Comparison of ENCODE assay signal across 20 cellular contexts in the genomic region with DNA sequence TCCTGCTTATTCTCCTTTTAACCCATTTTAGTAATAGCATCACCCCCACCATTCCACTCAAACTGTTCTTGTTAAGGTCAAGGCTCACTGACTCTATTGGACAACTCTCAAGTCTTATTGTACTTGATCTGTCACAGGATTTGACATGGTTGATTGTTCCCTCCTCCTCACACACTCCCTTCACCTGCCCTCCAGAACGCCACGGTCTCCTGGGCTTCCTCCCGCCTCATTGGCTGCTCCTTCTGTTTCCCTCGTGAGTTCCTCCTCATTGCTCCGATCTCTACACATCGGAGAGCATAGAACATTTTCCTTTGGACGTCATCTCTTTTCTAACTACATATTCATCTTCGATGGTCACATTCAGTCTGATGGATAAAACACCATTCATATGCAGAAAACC. TPM values are rescaled to one million over a fixed set of nuclear protein-coding genes. Genes with fewer than 3 reads are reported as not detected.
DNase-seq lines count a peak whose midpoint lies in the region; ATAC-seq and TF ChIP-seq lines count a peak whose summit lies in the region.
"Had no signal": no experiment of that assay in that cellular context is flagged by ENCODE, and none has a peak within 500 bp of the region (broad histone marks: within the 10 kb centered on the region; RNA-seq: fewer than 3 reads in every experiment).

No MANE protein-coding gene starts in this region.

- no peak overlapping the region for H2BK120ac ChIP-seq in IMR-90 (ENCODE audit: low read depth, low read length)

- CTCF ChIA-PET in IMR-90 (lab: Yijun Ruan, JAX) = interaction anchor here (1.2 kb wide), 1 partner anchor 427 kb away, joined by 5 read pairs; no protein-coding TSS in a partner anchor
- CTCF ChIA-PET in SK-N-SH (lab: Yijun Ruan, JAX) = interaction anchor here (0.7 to 4.2 kb wide), 13 partner anchors 10 to 1346 kb away, joined by 3 to 51 read pairs (median 4); no protein-coding TSS in a partner anchor

- H3K27ac ChIP-seq in C4-2B (peak overlapping the region; percentile 32; the same call in 1 of the 2 replicates), IMR-90 (ENCODE audit: insufficient read depth, low read length) (no peak overlapping the region), parathyroid adenoma (no peak overlapping the region), SK-N-SH (ENCODE audit: low read depth in 2 of 2, low read length in 1 of 2) (no peak overlapping the region)
- H3K27ac ChIP-seq: GM23248 had no signal

- H2BK15ac ChIP-seq in IMR-90 (ENCODE audit: low read depth, low read length) = no peak overlapping the region

- H2AK5ac ChIP-seq in IMR-90 (ENCODE audit: low read depth, low read length) = peak overlapping the region; percentile 24; the same call in 1 of the 2 replicates

- no peaks in the 10 kb centered on the region for H3K79me2 ChIP-seq in parathyroid adenoma
- H3K79me2 ChIP-seq in SK-N-SH (ENCODE audit: insufficient read depth) = no peaks in the 10 kb centered on the region

- no peaks in the 10 kb centered on the region for H3K79me1 ChIP-seq in IMR-90 (ENCODE audit: low read depth in 1 of 2, low read length in 2 of 2)

- no peaks in the 10 kb centered on the region for H3K36me3 ChIP-seq in IMR-90 (ENCODE audit: control insufficient read depth, insufficient read depth, low read length)
- no peaks in the 10 kb centered on the region for H3K36me3 ChIP-seq in parathyroid adenoma (ENCODE audit: control insufficient read depth, insufficient read depth, low read length)
- H3K36me3 ChIP-seq in SK-N-SH (replicated peaks in 1 of 2; ENCODE audit: control insufficient read depth in 1 of 2, insufficient read depth in 2 of 2, low read length in 1 of 2) = no peaks in the 10 kb centered on the region

- H3K27me3 ChIP-seq in IMR-90 (ENCODE audit: control insufficient read depth, insufficient read depth, low read length) (peaks cover 16% of the 10 kb centered on the region), parathyroid adenoma (ENCODE audit: control insufficient read depth, insufficient read depth, low read length) (no peaks in the 10 kb centered on the region), SK-N-SH (ENCODE audit: insufficient read depth) (no peaks in the 10 kb centered on the region)

- H3K4me3 ChIP-seq in IMR-90 (ENCODE audit: insufficient read depth, low read depth, low read length) (no peak overlapping the region), parathyroid adenoma (ENCODE audit: low read depth, low read length) (no peak overlapping the region), SK-N-SH (ENCODE audit: low read depth in 2 of 2, low read length in 1 of 2) (no peak overlapping the region)
- H3K4me3 ChIP-seq: GM23248 had no signal

- H2BK20ac ChIP-seq in IMR-90 (ENCODE audit: low read depth, low read length) = no peak overlapping the region

- H2BK5ac ChIP-seq in IMR-90 (ENCODE audit: low read depth, low read length, poor library complexity, severe bottlenecking) = no peak overlapping the region

- no peak overlapping the region; the same call in 1 of the 2 replicates for H3K4ac ChIP-seq in IMR-90 (ENCODE audit: low read depth, low read length)

- intact Hi-C loops in IMR-90 (cut with micrococcal nuclease) = loop anchor here (1.0 to 10.0 kb wide), 5 partner anchors 126 to 1348 kb away; a partner anchor contains a TSS

- H3K14ac ChIP-seq in IMR-90 (replicated peaks; ENCODE audit: low read depth, low read length) = no peak overlapping the region

- no peak overlapping the region for H3K9ac ChIP-seq in IMR-90 (ENCODE audit: low read depth, low read length)
- no peak overlapping the region for H3K9ac ChIP-seq in parathyroid adenoma
- H3K9ac ChIP-seq in SK-N-SH = no peak overlapping the region
- H3K9ac ChIP-seq: GM23248 had no signal

- dilution Hi-C loops in IMR-90 (cut with HindIII; ENCODE audit: low sequenced_read_pairs, unreplicated experiment) = no loop called here

- H2AFZ ChIP-seq in IMR-90 (replicated peaks; ENCODE audit: low read length, poor library complexity) = no peak overlapping the region
- H2AFZ ChIP-seq in parathyroid adenoma = peak overlapping the region; percentile 35
- no peak overlapping the region for H2AFZ ChIP-seq in SK-N-SH (ENCODE audit: low read depth)
- H2AFZ ChIP-seq: GM23248 had no signal

- TF ChIP-seq CTCF in C4-2B (conservative IDR thresholded peaks at IDR 0.05) (no peak), IMR-90 (conservative IDR thresholded peaks at IDR 0.05; ENCODE audit: low read depth, low read length) (no peak), parathyroid adenoma (IDR thresholded peaks at IDR 0.05) (no peak), SK-N-SH (IDR thresholded peaks at IDR 0.05) (no peak)

- H4K8ac ChIP-seq in IMR-90 (ENCODE audit: low read depth in 2 of 2, low read length in 2 of 2) = no peak overlapping the region

- in situ Hi-C loops in IMR-90 (cut with MboI; ENCODE audit: low sequenced_read_pairs) = loop anchor here (5.0 to 10.0 kb wide), 2 partner anchors 435 to 628 kb away; no protein-coding TSS in a partner anchor

- no peaks in the 10 kb centered on the region for H3F3A ChIP-seq in SK-N-SH (replicated peaks; ENCODE audit: insufficient read depth)

- no peak overlapping the region for H3K56ac ChIP-seq in IMR-90 (ENCODE audit: extremely low read depth, insufficient read depth, low read length)

- H2AK9ac ChIP-seq in IMR-90 (replicated peaks; ENCODE audit: low read depth, low read length, poor library complexity) = no peak overlapping the region

- H4K5ac ChIP-seq in IMR-90 (ENCODE audit: low read depth, low read length) = no peak overlapping the region

- no peak overlapping the region for H3K18ac ChIP-seq in IMR-90 (ENCODE audit: low read depth, low read length)

- H3K9me2 ChIP-seq in SK-N-SH = no peaks in the 10 kb centered on the region

- H3K23ac ChIP-seq in IMR-90 (ENCODE audit: low read depth, low read length) = no peak overlapping the region

- no peak overlapping the region for H4K91ac ChIP-seq in IMR-90 (ENCODE audit: insufficient read depth, low read depth, low read length)

- H3K4me1 ChIP-seq in IMR-90 (ENCODE audit: control insufficient read depth, insufficient read depth, low read length) (no peaks in the 10 kb centered on the region), parathyroid adenoma (no peaks in the 10 kb centered on the region), SK-N-SH (ENCODE audit: control insufficient read depth in 1 of 2, insufficient read depth in 2 of 2, low read depth in 1 of 2, low read length in 1 of 2) (no peaks in the 10 kb centered on the region)
- H3K4me1 ChIP-seq: Caco-2 had no signal

- H4K20me1 ChIP-seq in IMR-90 (ENCODE audit: insufficient read depth, low read length) (no peaks in the 10 kb centered on the region), SK-N-SH (ENCODE audit: insufficient read depth) (no peaks in the 10 kb centered on the region)

- WGBS in IMR-90 (ENCODE audit: extremely low coverage in 2 of 2, insufficient read length in 1 of 2), 2 experiments = 70% methylated on average over 4 of the region's 8 CpGs; no CpG with 5 or more reads in 1 of the 2 experiments
- 62% methylated on average over 8 of the region's 8 CpGs for WGBS in SK-N-SH (ENCODE audit: low lambda C conversion rate)

- H3K4me2 ChIP-seq in IMR-90 (ENCODE audit: low read depth, low read length) (no peak overlapping the region), parathyroid adenoma (ENCODE audit: low read length) (no peak overlapping the region), SK-N-SH (no peak overlapping the region)

- no peaks in the 10 kb centered on the region for H3K9me1 ChIP-seq in IMR-90 (ENCODE audit: insufficient read depth, low read length)

- ATAC-seq in IMR-90 (ENCODE audit: low read depth) (no peak), HG03442 (IDR thresholded peaks at IDR 0.05; ENCODE audit: unreplicated experiment) (no peak)
- ATAC-seq: CD8-positive, alpha-beta T cell had no signal

- BruUV-seq in IMR-90 (replicated peaks; lab: Mats Ljungman, UMichigan) = no TSS peak

- no peak for TF ChIP-seq POLR2A in IMR-90 (IDR thresholded peaks at IDR 0.05; ENCODE audit: low read depth, low read length)

- POLR2A ChIA-PET in IMR-90 (lab: Charles Lee; ENCODE audit: unreplicated experiment) = no interaction called here
- POLR2A ChIA-PET in SK-N-SH (lab: Yijun Ruan, JAX) = no interaction called here

- DNase-seq in IMR-90 (no peak), kidney tubule cell (ENCODE audit: low spot score) (peak; percentile 22), NCI-H2081 (lab: John Stamatoyannopoulos, UW) (no peak), SK-N-SH (no peak)
- no peak for DNase-seq in stimulated activated CD4-positive, alpha-beta T cell treated with anti-CD3 and anti-CD28 coated beads, Interleukin-4, amount 100 ng/mL, for 1 hour
- DNase-seq: C1 segment of cervical spinal cord; Caco-2; CD4-positive, CD25-positive, alpha-beta regulatory T cell; CD8-positive, alpha-beta T cell; DMS153; DND-41; GM23248; H7; HCEC 1CT had no signal

- TF ChIP-seq RAD21 in IMR-90 (IDR thresholded peaks at IDR 0.05; ENCODE audit: low read length) = no peak
- no peak for TF ChIP-seq RAD21 in SK-N-SH (IDR thresholded peaks at IDR 0.05; ENCODE audit: low read length)

- H3K9me3 ChIP-seq in IMR-90 (ENCODE audit: control insufficient read depth, insufficient read depth, low read length) (peaks cover 9% of the 10 kb centered on the region), parathyroid adenoma (ENCODE audit: control insufficient read depth, low read length) (peaks cover 6% of the 10 kb centered on the region), SK-N-SH (no peaks in the 10 kb centered on the region)
- H3K9me3 ChIP-seq: Caco-2 had no signal

- no peak for TF ChIP-seq EP300 in SK-N-SH (IDR thresholded peaks at IDR 0.05; ENCODE audit: borderline replicate concordance in 1 of 2, low read depth in 1 of 2, low read length in 1 of 2)

TF ChIP-seq in IMR-90, 13 proteins besides CTCF, POLR2A, EP300 and RAD21 (continues in another document):
- TF ChIP-seq MAFK (IDR thresholded peaks at IDR 0.05; ENCODE audit: low read depth, low read length) (no peak), CHD1 (IDR thresholded peaks at IDR 0.05; ENCODE audit: low read depth, low read length) (no peak), RCOR1 (IDR thresholded peaks at IDR 0.05; ENCODE audit: insufficient replicate concordance, low read length) (no peak), MAZ (IDR thresholded peaks at IDR 0.05; ENCODE audit: borderline replicate concordance, low read depth, low read length) (no peak), CEBPB (IDR thresholded peaks at IDR 0.05; ENCODE audit: low read depth, low read length) (no peak)

TF ChIP-seq in SK-N-SH, 30 proteins besides CTCF, POLR2A, EP300 and RAD21 (continues in another document):
- TF ChIP-seq ELF1 (IDR thresholded peaks at IDR 0.05) = no peak
- TF ChIP-seq SMC3 (IDR thresholded peaks at IDR 0.05; ENCODE audit: low read depth, low read length) = no peak
- TF ChIP-seq MEF2A (IDR thresholded peaks at IDR 0.05; ENCODE audit: borderline replicate concordance, low read depth) = no peak
- no peak for TF ChIP-seq RXRA (IDR thresholded peaks at IDR 0.05; ENCODE audit: borderline replicate concordance, low read depth)
- TF ChIP-seq YY1 (IDR thresholded peaks at IDR 0.05; ENCODE audit: low read depth) = no peak

RNA-seq across cellular contexts. Expression of a gene that starts 55.1 kb away (rescaled TPM):
- not detected in 2 replicates for total RNA-seq in IMR-90 (2012; rRNA removed)
- polyA plus RNA-seq in IMR-90 (2012; rRNA removed) (not detected in 2 replicates), SK-N-SH (2012; rRNA removed) (not detected in 2 replicates)
- not detected in 2 replicates for polyA plus RNA-seq in IMR-90 (2012; cell fraction: cytosol; rRNA removed)
- polyA plus RNA-seq in IMR-90 (2012; cell fraction: nucleus; rRNA removed; ENCODE audit: low replicate concordance) = not detected in 2 replicates
- polyA plus RNA-seq in SK-N-SH (2012; cell fraction: cytosol; rRNA removed) = not detected in 2 replicates
- polyA plus RNA-seq in SK-N-SH (2012; cell fraction: nucleus; rRNA removed) = not detected in 2 replicates
- total RNA-seq: A172; A673; Caco-2; CD4-positive, CD25-positive, alpha-beta regulatory T cell; CD8-positive, alpha-beta T cell; GM23248; H1; H7 had no signal
- polyA plus RNA-seq: CD4-positive, CD25-positive, alpha-beta regulatory T cell; GM23248; H1 had no signal
